2 cellular contexts compared by ENCODE assay signal in the genomic region with DNA sequence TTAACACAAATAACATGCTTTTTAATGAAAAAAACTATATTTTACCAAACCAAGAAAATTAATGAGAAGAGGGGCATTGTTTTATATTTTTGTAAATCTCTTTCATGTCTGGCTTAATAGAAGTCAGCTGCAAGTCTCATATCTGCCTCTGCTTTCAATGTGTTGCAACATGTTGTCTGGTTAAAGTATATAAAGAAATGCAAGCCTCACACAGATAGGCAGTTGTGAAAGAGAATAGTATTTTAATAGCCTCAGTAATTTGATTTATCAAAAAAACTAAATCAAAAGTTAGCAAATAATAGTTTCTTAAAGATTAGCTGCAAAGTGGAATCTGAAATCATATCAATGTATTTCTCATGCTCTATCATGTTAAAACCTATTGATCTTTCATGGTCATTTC.
A peak's percentile ranks its signal among the peaks of the same experiment; 100 is the strongest.
TF ChIP-seq lines count a peak whose summit lies in the region.

No MANE protein-coding gene starts in this region.

TF ChIP-seq in SK-N-SH, 30 proteins besides CTCF, POLR2A, EP300 and RAD21 (continued from another document):
- no peak for TF ChIP-seq TAF1 (IDR thresholded peaks at IDR 0.05; ENCODE audit: borderline replicate concordance, low read depth, low read length)
- no peak for TF ChIP-seq EZH2phosphoT487 (IDR thresholded peaks at IDR 0.05; ENCODE audit: borderline replicate concordance, low read depth)
- TF ChIP-seq FOXJ3 (CRISPR knock-in tag; IDR thresholded peaks at IDR 0.05) = no peak
- no peak for TF ChIP-seq RXRA (IDR thresholded peaks at IDR 0.05; ENCODE audit: borderline replicate concordance, low read depth)
- TF ChIP-seq GATA2 (CRISPR knock-in tag; IDR thresholded peaks at IDR 0.05) = no peak
- no peak for TF ChIP-seq JUND (IDR thresholded peaks at IDR 0.05)
- no peak for TF ChIP-seq MEF2A (IDR thresholded peaks at IDR 0.05; ENCODE audit: borderline replicate concordance, low read depth)
- no peak for TF ChIP-seq SMC3 (IDR thresholded peaks at IDR 0.05; ENCODE audit: low read depth, low read length)
- no peak for TF ChIP-seq ELF1 (IDR thresholded peaks at IDR 0.05)
TF ChIP-seq in SK-N-SH: peak in this region for 0.

TF ChIP-seq in K562, 482 proteins besides CTCF, POLR2A, EP300 and RAD21 (continued from another document):
- TF ChIP-seq, protein P1, sequence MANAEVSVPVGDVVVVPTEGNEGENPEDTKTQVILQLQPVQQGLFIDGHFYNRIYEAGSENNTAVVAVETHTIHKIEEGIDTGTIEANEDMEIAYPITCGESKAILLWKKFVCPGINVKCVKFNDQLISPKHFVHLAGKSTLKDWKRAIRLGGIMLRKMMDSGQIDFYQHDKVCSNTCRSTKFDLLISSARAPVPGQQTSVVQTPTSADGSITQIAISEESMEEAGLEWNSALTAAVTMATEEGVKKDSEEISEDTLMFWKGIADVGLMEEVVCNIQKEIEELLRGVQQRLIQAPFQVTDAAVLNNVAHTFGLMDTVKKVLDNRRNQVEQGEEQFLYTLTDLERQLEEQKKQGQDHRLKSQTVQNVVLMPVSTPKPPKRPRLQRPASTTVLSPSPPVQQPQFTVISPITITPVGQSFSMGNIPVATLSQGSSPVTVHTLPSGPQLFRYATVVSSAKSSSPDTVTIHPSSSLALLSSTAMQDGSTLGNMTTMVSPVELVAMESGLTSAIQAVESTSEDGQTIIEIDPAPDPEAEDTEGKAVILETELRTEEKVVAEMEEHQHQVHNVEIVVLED (CRISPR knock-in tag; IDR thresholded peaks at IDR 0.05) = no peak
- TF ChIP-seq CEBPB (tag; IDR thresholded peaks at IDR 0.05) (peak; percentile 49), ZNF41 (CRISPR knock-in tag; conservative IDR thresholded peaks at IDR 0.05) (no peak), HEY1 (CRISPR knock-in tag; IDR thresholded peaks at IDR 0.05; ENCODE audit: borderline replicate concordance) (no peak), ZFP36 (IDR thresholded peaks at IDR 0.05; ENCODE audit: low read depth, low read length, partially characterized antibody) (no peak), SREBF2 (CRISPR knock-in tag; IDR thresholded peaks at IDR 0.05) (no peak), CEBPG (CRISPR knock-in tag; IDR thresholded peaks at IDR 0.05) (no peak), CEBPG (tag; conservative IDR thresholded peaks at IDR 0.05 in 1 of 2, IDR thresholded peaks at IDR 0.05 in 1 of 2) (peak in 1 of 2 experiments; percentile 58; a peak in 1 of 4 replicates), ATF7 (IDR thresholded peaks at IDR 0.05) (no peak), LEF1 (IDR thresholded peaks at IDR 0.05) (no peak), ZNF282 (CRISPR knock-in tag; IDR thresholded peaks at IDR 0.05) (no peak), ARHGAP35 (IDR thresholded peaks at IDR 0.05; ENCODE audit: partially characterized antibody) (no peak)
- TF ChIP-seq, protein P2, sequence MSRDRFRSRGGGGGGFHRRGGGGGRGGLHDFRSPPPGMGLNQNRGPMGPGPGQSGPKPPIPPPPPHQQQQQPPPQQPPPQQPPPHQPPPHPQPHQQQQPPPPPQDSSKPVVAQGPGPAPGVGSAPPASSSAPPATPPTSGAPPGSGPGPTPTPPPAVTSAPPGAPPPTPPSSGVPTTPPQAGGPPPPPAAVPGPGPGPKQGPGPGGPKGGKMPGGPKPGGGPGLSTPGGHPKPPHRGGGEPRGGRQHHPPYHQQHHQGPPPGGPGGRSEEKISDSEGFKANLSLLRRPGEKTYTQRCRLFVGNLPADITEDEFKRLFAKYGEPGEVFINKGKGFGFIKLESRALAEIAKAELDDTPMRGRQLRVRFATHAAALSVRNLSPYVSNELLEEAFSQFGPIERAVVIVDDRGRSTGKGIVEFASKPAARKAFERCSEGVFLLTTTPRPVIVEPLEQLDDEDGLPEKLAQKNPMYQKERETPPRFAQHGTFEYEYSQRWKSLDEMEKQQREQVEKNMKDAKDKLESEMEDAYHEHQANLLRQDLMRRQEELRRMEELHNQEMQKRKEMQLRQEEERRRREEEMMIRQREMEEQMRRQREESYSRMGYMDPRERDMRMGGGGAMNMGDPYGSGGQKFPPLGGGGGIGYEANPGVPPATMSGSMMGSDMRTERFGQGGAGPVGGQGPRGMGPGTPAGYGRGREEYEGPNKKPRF (IDR thresholded peaks at IDR 0.05; ENCODE audit: low read depth, low read length) = no peak
